18 cellular contexts compared by ENCODE assay signal in the genomic region with DNA sequence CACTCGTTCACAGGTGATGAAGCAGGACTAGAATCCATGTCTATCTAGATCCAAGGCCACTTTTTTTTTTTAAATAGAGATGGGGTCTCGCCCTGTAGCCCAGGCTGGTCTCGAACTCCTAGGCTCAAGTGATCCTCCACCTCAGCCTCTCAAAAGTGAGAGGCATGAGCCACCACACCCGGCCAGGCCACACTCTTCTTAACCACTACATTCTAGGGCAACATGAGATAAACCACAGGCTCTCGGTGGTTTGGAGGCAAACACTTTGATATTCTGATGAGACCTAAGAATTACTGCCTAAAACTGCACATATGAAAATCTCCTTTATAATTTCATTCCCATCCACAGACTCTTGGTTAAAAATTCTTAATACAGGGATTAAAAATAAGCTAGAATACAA. TPM values are rescaled to one million over a fixed set of nuclear protein-coding genes. Genes with fewer than 3 reads are reported as not detected.
DNase-seq lines count a peak whose midpoint lies in the region; ATAC-seq and TF ChIP-seq lines count a peak whose summit lies in the region.
"Had no signal": no experiment of that assay in that cellular context is flagged by ENCODE, and none has a peak within 500 bp of the region (broad histone marks: within the 10 kb centered on the region; RNA-seq: fewer than 3 reads in every experiment).

No MANE protein-coding gene starts in this region.

- no peaks in the 10 kb centered on the region for H3K27me3 Mint-ChIP-seq in CD8-positive, alpha-beta T cell (ENCODE audit: low read depth)
- H3K27me3 Mint-ChIP-seq in T-helper 2 cell treated with Interferon-gamma antibody and Interleukin-4, amounts not matched to agents 5 μg/mL and 100 μg/mL, for 36 hours (ENCODE audit: low read depth), result no peaks in the 10 kb centered on the region
- peaks cover 0 to 2% (median 1%) of the 10 kb centered on the region in 3 donors for H3K27me3 Mint-ChIP-seq in immature natural killer cell (ENCODE audit: low read depth in 3 of 3)
- H3K27me3 Mint-ChIP-seq: dendritic cell treated with granulocyte-macrophage colony-stimulating factor and Interleukin-4, amounts not matched to agents 40 ng/mL and 50 ng/mL, for 4 days had no signal

- DNase-seq in CD8-positive, alpha-beta T cell, result no peak
- peak; percentile 8 for DNase-seq in T-helper 2 cell treated with Interferon-gamma antibody and Interleukin-4, amounts not matched to agents 5 μg/mL and 100 μg/mL, for 36 hours (ENCODE audit: low spot score)
- DNase-seq in immature natural killer cell (peak; percentile 28 to 56 (median 40)), H4 (ENCODE audit: low spot score) (no peak), NCI-H1436 (lab: John Stamatoyannopoulos, UW) (no peak)
- DNase-seq: activated CD8-positive, alpha-beta memory T cell treated with anti-CD3 and anti-CD28 coated beads for 24 hours; adrenal gland; Caco-2; KG1; NCI-H524 had no signal

- H3K36me3 ChIP-seq in CD8-positive, alpha-beta T cell (ENCODE audit: insufficient read depth, low read length), result no peaks in the 10 kb centered on the region
- H3K36me3 ChIP-seq: adrenal gland, neutrophil, suprapubic skin had no signal

- no peaks in the 10 kb centered on the region for H3K27me3 ChIP-seq in CD8-positive, alpha-beta T cell (ENCODE audit: insufficient read depth, low read length)
- H3K27me3 ChIP-seq: adrenal gland, neutrophil, suprapubic skin had no signal

- H3K4me1 ChIP-seq in CD8-positive, alpha-beta T cell (ENCODE audit: insufficient read depth, low read length), result peaks cover 38% of the 10 kb centered on the region
- H3K4me1 ChIP-seq: Caco-2 had no signal

- no peak overlapping the region for H3K4me3 ChIP-seq in CD8-positive, alpha-beta T cell (ENCODE audit: low read depth, low read length)
- H3K4me3 ChIP-seq: adrenal gland, lung, smooth muscle cell, suprapubic skin had no signal

- ATAC-seq in CD8-positive, alpha-beta T cell, result peak; percentile 34
- peak; percentile 61 for ATAC-seq in GM19351 (IDR thresholded peaks at IDR 0.05; ENCODE audit: unreplicated experiment)
- no peak for ATAC-seq in HG02678 (IDR thresholded peaks at IDR 0.05; ENCODE audit: unreplicated experiment)

- peaks cover 25% of the 10 kb centered on the region for H3K36me3 Mint-ChIP-seq in CD8-positive, alpha-beta T cell
- peaks cover 6% of the 10 kb centered on the region for H3K36me3 Mint-ChIP-seq in T-helper 2 cell treated with Interferon-gamma antibody and Interleukin-4, amounts not matched to agents 5 μg/mL and 100 μg/mL, for 36 hours (ENCODE audit: low read depth)
- no peaks in the 10 kb centered on the region for H3K36me3 Mint-ChIP-seq in immature natural killer cell

- POLR2A ChIA-PET in CD8-positive, alpha-beta T cell (lab: Charles Lee), result interaction anchor here (0.6 to 2.1 kb wide), 4 partner anchors 18 to 338 kb away, joined by 3 to 6 read pairs (median 4); a partner anchor contains a TSS

- peak overlapping the region; percentile 62 for H3K27ac Mint-ChIP-seq in CD8-positive, alpha-beta T cell
- H3K27ac Mint-ChIP-seq in T-helper 2 cell treated with Interferon-gamma antibody and Interleukin-4, amounts not matched to agents 5 μg/mL and 100 μg/mL, for 36 hours, result peak overlapping the region; percentile 38
- peak overlapping the region in 3 of 6 donors; percentile 60 to 78 (median 61) for H3K27ac Mint-ChIP-seq in immature natural killer cell
- H3K27ac Mint-ChIP-seq: dendritic cell treated with granulocyte-macrophage colony-stimulating factor and Interleukin-4, amounts not matched to agents 40 ng/mL and 50 ng/mL, for 4 days; T-helper 1 cell treated with Interleukin-12 subunit alpha and Interleukin-12 subunit beta and Interleukin-4 antibody, amounts not matched to agents 30 μg/mL and 1 μg/mL, for 36 hours had no signal

- CTCF ChIA-PET in CD8-positive, alpha-beta T cell (lab: Charles Lee), result interaction anchor here (1.4 kb wide), 1 partner anchor 112 kb away, joined by 3 read pairs; no protein-coding TSS in a partner anchor

- peaks cover 59% of the 10 kb centered on the region for H3K4me1 Mint-ChIP-seq in CD8-positive, alpha-beta T cell (ENCODE audit: low read depth)
- peaks cover 42% of the 10 kb centered on the region for H3K4me1 Mint-ChIP-seq in T-helper 2 cell treated with Interferon-gamma antibody and Interleukin-4, amounts not matched to agents 5 μg/mL and 100 μg/mL, for 36 hours (ENCODE audit: low read depth)
- peaks cover 40 to 79% of the 10 kb centered on the region in 2 donors for H3K4me1 Mint-ChIP-seq in immature natural killer cell

- H3K27ac ChIP-seq in CD8-positive, alpha-beta T cell (ENCODE audit: low read depth, low read length), result no peak overlapping the region
- H3K27ac ChIP-seq: adrenal gland, neutrophil, suprapubic skin had no signal

- no peaks in the 10 kb centered on the region for H3K9me3 Mint-ChIP-seq in CD8-positive, alpha-beta T cell
- H3K9me3 Mint-ChIP-seq in T-helper 2 cell treated with Interferon-gamma antibody and Interleukin-4, amounts not matched to agents 5 μg/mL and 100 μg/mL, for 36 hours, result no peaks in the 10 kb centered on the region
- no peaks in the 10 kb centered on the region for H3K9me3 Mint-ChIP-seq in immature natural killer cell
- H3K9me3 Mint-ChIP-seq: dendritic cell treated with granulocyte-macrophage colony-stimulating factor and Interleukin-4, amounts not matched to agents 40 ng/mL and 50 ng/mL, for 4 days; T-helper 1 cell treated with Interleukin-12 subunit alpha and Interleukin-12 subunit beta and Interleukin-4 antibody, amounts not matched to agents 30 μg/mL and 1 μg/mL, for 36 hours had no signal

- H3K9me3 ChIP-seq in CD8-positive, alpha-beta T cell (ENCODE audit: low read length), result no peaks in the 10 kb centered on the region
- H3K9me3 ChIP-seq: adrenal gland, Caco-2, neutrophil, suprapubic skin had no signal

- TF ChIP-seq CTCF in CD8-positive, alpha-beta T cell (IDR thresholded peaks at IDR 0.05), result no peak

- no peak overlapping the region for H3K4me3 Mint-ChIP-seq in CD8-positive, alpha-beta T cell
- H3K4me3 Mint-ChIP-seq in T-helper 2 cell treated with Interferon-gamma antibody and Interleukin-4, amounts not matched to agents 5 μg/mL and 100 μg/mL, for 36 hours, result no peak overlapping the region
- H3K4me3 Mint-ChIP-seq in immature natural killer cell, result peak overlapping the region in 4 of 5 donors; percentile 33 to 55 (median 52)
- H3K4me3 Mint-ChIP-seq: dendritic cell treated with granulocyte-macrophage colony-stimulating factor and Interleukin-4, amounts not matched to agents 40 ng/mL and 50 ng/mL, for 4 days; T-helper 1 cell treated with Interleukin-12 subunit alpha and Interleukin-12 subunit beta and Interleukin-4 antibody, amounts not matched to agents 30 μg/mL and 1 μg/mL, for 36 hours had no signal

- intact Hi-C loops in CD8-positive, alpha-beta T cell (cut with DNase I, micrococcal nuclease), result no loop called here

RNA-seq across cellular contexts. Expression of a gene that starts 51.8 kb away (rescaled TPM):
- total RNA-seq in CD8-positive, alpha-beta T cell, result 100 to 1,000 TPM in 1 of 2 experiments, 10 to 100 TPM in 1; 99.6 to 103 TPM
- polyA plus RNA-seq in immature natural killer cell, result 10 to 100 TPM in 2 of 3 donors, 1 to 10 TPM in 1; 9.0 to 37.3 (median 16.3) TPM
- 33.1 and 46.9 TPM in 2 replicates for total RNA-seq in H4 (2014; rRNA removed; shearing (Covaris generic))

Comparison
In these comparisons a context has a peak if more than half of its experiments do, and no peak if none do; other contexts are left out.
1. DNase-seq: peak in T-helper 2 cell treated with Interferon-gamma antibody and Interleukin-4, amounts not matched to agents 5 μg/mL and 100 μg/mL, for 36 hours (single experiment) and immature natural killer cell (3 of 3); none in CD8-positive, alpha-beta T cell (0 of 7), H4 (single experiment) and NCI-H1436 (single experiment).
2. H3K4me3 Mint-ChIP-seq: peak in immature natural killer cell (4 of 5); none in CD8-positive, alpha-beta T cell (single experiment) and T-helper 2 cell treated with Interferon-gamma antibody and Interleukin-4, amounts not matched to agents 5 μg/mL and 100 μg/mL, for 36 hours (single experiment).